ENCODE assay signal across 8 cellular contexts in the genomic region with DNA sequence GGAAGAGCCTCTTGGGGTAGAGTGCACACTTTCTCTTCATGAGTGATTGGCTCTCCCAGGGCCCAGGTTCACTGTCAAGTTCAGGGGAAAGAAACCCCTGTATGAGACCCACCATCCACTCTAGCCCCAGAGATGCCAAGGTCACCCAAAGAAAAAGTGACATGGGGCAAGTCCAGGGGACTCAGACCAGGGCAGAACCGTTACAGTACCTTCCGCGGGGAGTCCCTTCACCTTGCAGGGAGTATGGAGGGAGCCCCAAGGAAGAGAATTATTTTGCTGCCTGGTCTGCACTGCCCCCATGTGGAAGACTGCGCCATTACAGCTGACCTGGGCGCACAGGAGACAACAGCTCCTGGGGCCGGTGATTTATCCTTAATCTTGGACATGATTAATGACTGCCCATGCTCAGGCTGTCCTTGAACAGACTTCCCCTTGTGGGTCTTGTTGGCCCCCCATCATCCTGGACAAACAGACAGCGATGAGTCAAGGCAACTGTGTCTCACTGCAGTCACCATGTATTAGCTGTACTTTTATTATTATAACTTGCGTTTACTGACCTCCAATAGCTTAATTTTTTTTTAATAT. TPM values are rescaled to one million over a fixed set of nuclear protein-coding genes. Genes with fewer than 3 reads are reported as not detected.
A peak's percentile ranks its signal among the peaks of the same experiment; 100 is the strongest.
DNase-seq lines count a peak whose midpoint lies in the region; ATAC-seq and TF ChIP-seq lines count a peak whose summit lies in the region.

No MANE protein-coding gene starts in this region.

- ATAC-seq in GM18868 (IDR thresholded peaks at IDR 0.05; ENCODE audit: unreplicated experiment), result peak; percentile 66

- H3K4me3 Mint-ChIP-seq in activated CD4-positive, alpha-beta memory T cell treated with anti-CD3 and anti-CD28 coated beads for 36 hours, result no peak overlapping the region
- no peak overlapping the region for H3K4me3 Mint-ChIP-seq in mesothelial cell of epicardium

- no peak overlapping the region for H3K27ac Mint-ChIP-seq in activated CD4-positive, alpha-beta memory T cell treated with anti-CD3 and anti-CD28 coated beads for 36 hours
- no peak overlapping the region for H3K27ac Mint-ChIP-seq in mesothelial cell of epicardium

- DNase-seq in AG08395 (ENCODE audit: low spot score), result peak; percentile 71
- DNase-seq in MV-4-11 (lab: John Stamatoyannopoulos, UW), result peak; percentile 25
- peak; percentile 75 for DNase-seq in activated CD4-positive, alpha-beta memory T cell treated with anti-CD3 and anti-CD28 coated beads for 36 hours
- DNase-seq in effector CD4-positive, alpha-beta T cell, result peak; percentile 34
- DNase-seq in mesothelial cell of epicardium (ENCODE audit: low spot score in 2 of 2, unreplicated experiment in 2 of 2), result peak; percentile 34 to 82
- peak; percentile 41 for DNase-seq in stimulated activated CD8-positive, alpha-beta memory T cell treated with anti-CD3 and anti-CD28 coated beads, Interleukin-7, amount 100 ng/mL, for 24 hours (ENCODE audit: low read depth)
- no peak for DNase-seq in GOT3 (lab: John Stamatoyannopoulos, UW)

- H3K36me3 Mint-ChIP-seq in activated CD4-positive, alpha-beta memory T cell treated with anti-CD3 and anti-CD28 coated beads for 36 hours, result peaks cover 15% of the 10 kb centered on the region
- peaks cover 13% of the 10 kb centered on the region for H3K36me3 Mint-ChIP-seq in mesothelial cell of epicardium

- CTCF ChIA-PET in activated CD4-positive, alpha-beta memory T cell treated with anti-CD3 and anti-CD28 coated beads for 36 hours (lab: Charles Lee), result interaction anchor here (0.6 to 4.2 kb wide), 41 partner anchors 9 to 725 kb away, joined by 3 to 49 read pairs (median 4); a partner anchor contains a TSS

- no peaks in the 10 kb centered on the region for H3K4me1 Mint-ChIP-seq in activated CD4-positive, alpha-beta memory T cell treated with anti-CD3 and anti-CD28 coated beads for 36 hours (ENCODE audit: low read depth)
- no peaks in the 10 kb centered on the region for H3K4me1 Mint-ChIP-seq in mesothelial cell of epicardium

- TF ChIP-seq CTCF in mesothelial cell of epicardium (IDR thresholded peaks at IDR 0.05; ENCODE audit: unreplicated experiment), result peak; percentile 93

- no peaks in the 10 kb centered on the region for H3K9me3 Mint-ChIP-seq in activated CD4-positive, alpha-beta memory T cell treated with anti-CD3 and anti-CD28 coated beads for 36 hours
- no peaks in the 10 kb centered on the region for H3K9me3 Mint-ChIP-seq in mesothelial cell of epicardium

- no peaks in the 10 kb centered on the region for H3K27me3 Mint-ChIP-seq in activated CD4-positive, alpha-beta memory T cell treated with anti-CD3 and anti-CD28 coated beads for 36 hours
- no peaks in the 10 kb centered on the region for H3K27me3 Mint-ChIP-seq in mesothelial cell of epicardium (ENCODE audit: low read depth)

- intact Hi-C loops in activated CD4-positive, alpha-beta memory T cell treated with anti-CD3 and anti-CD28 coated beads for 36 hours (cut with micrococcal nuclease), result loop anchor here (1.0 kb wide), 3 partner anchors 34 to 91 kb away; no protein-coding TSS in a partner anchor

- POLR2A ChIA-PET in activated CD4-positive, alpha-beta memory T cell treated with anti-CD3 and anti-CD28 coated beads for 36 hours (lab: Charles Lee), result interaction anchor here (1.0 to 2.2 kb wide), 2 partner anchors 34 to 390 kb away, joined by 3 to 5 read pairs; no protein-coding TSS in a partner anchor

RNA-seq across cellular contexts. Expression of a gene that starts 29.9 kb away (rescaled TPM):
- 10 to 100 TPM; 22.2 to 25.0 TPM for total RNA-seq in activated CD4-positive, alpha-beta memory T cell treated with anti-CD3 and anti-CD28 coated beads for 36 hours
- 36.3 to 39.1 TPM (median 37.9 TPM) in 3 replicates for total RNA-seq in mesothelial cell of epicardium
